7 cellular contexts compared by ENCODE assay signal in the genomic region with DNA sequence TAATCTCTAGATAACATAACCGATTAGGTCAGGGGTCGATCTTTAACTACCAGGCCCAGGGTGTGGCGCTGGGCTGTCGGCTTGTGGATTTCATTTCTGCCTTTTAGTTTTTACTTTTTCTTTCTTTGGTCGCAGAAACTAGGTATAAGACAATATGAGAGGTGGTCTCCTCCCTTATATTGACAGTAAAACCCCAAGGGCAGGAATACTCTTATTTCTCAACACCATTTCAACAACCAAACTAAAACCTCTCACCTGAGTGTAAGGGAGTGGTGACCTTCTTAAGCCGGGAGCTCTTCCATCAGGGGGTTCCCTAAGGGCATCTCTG.
DNase-seq lines count a peak whose midpoint lies in the region; ATAC-seq and TF ChIP-seq lines count a peak whose summit lies in the region.
"Not testable (repeated sequence)": the region's sequence is repeated elsewhere in the genome, so short reads cannot be mapped to it uniquely, and the experiment has no call there.

No MANE protein-coding gene starts in this region.

- not testable (repeated sequence) for H3K9me3 ChIP-seq in CD8-positive, alpha-beta memory T cell (ENCODE audit: low read length); endodermal cell (ENCODE audit: control insufficient read depth, low read length)

- H3K27ac Mint-ChIP-seq in CD8-positive, alpha-beta memory T cell; activated CD4-positive, alpha-beta memory T cell treated with anti-CD3 and anti-CD28 coated beads for 36 hours; activated naive CD8-positive, alpha-beta T cell treated with anti-CD3 and anti-CD28 coated beads, Interleukin-2, amount 10 ng/mL, durations not matched to agents 7 days and 5 days; endodermal cell; mesothelial cell of epicardium: not testable (repeated sequence)

- H3K36me3 Mint-ChIP-seq in CD8-positive, alpha-beta memory T cell; activated CD4-positive, alpha-beta memory T cell treated with anti-CD3 and anti-CD28 coated beads for 36 hours; activated naive CD8-positive, alpha-beta T cell treated with anti-CD3 and anti-CD28 coated beads, Interleukin-2, amount 10 ng/mL, durations not matched to agents 7 days and 5 days; endodermal cell (ENCODE audit: low read depth); mesothelial cell of epicardium: not testable (repeated sequence)

- H3K27me3 ChIP-seq in CD8-positive, alpha-beta memory T cell (ENCODE audit: insufficient read depth, low read length, poor library complexity, severe bottlenecking) = peaks cover 20% of the 10 kb centered on the region
- peaks cover 45% of the 10 kb centered on the region for H3K27me3 ChIP-seq in endodermal cell (ENCODE audit: control insufficient read depth, insufficient read depth, low read length, poor library complexity, severe bottlenecking)
- H3K27me3 ChIP-seq in rectal smooth muscle tissue (ENCODE audit: control insufficient read depth, insufficient read depth, low read length) = not testable (repeated sequence)

- 83 to 85% methylated on average over 3 to 5 of the region's 6 CpGs for WGBS in endodermal cell (ENCODE audit: insufficient coverage in 1 of 2, insufficient read length in 1 of 2), 2 experiments

- not testable (repeated sequence) for H3K36me3 ChIP-seq in CD8-positive, alpha-beta memory T cell (ENCODE audit: insufficient read depth, low read length); endodermal cell (ENCODE audit: control insufficient read depth, insufficient read depth, low read length); rectal smooth muscle tissue (ENCODE audit: control insufficient read depth, insufficient read depth, low read length)

- H3K27me3 Mint-ChIP-seq in CD8-positive, alpha-beta memory T cell = peaks cover 43 to 61% of the 10 kb centered on the region in 2 donors
- peaks cover 54% of the 10 kb centered on the region for H3K27me3 Mint-ChIP-seq in activated CD4-positive, alpha-beta memory T cell treated with anti-CD3 and anti-CD28 coated beads for 36 hours
- peaks cover 88% of the 10 kb centered on the region for H3K27me3 Mint-ChIP-seq in activated naive CD8-positive, alpha-beta T cell treated with anti-CD3 and anti-CD28 coated beads, Interleukin-2, amount 10 ng/mL, durations not matched to agents 7 days and 5 days
- H3K27me3 Mint-ChIP-seq in endodermal cell (ENCODE audit: insufficient read depth) (peaks cover 68% of the 10 kb centered on the region), mesothelial cell of epicardium (ENCODE audit: low read depth) (peaks cover 88% of the 10 kb centered on the region)

- not testable (repeated sequence) for TF ChIP-seq CTCF in NB4 (IDR thresholded peaks at IDR 0.05; ENCODE audit: low read depth, low read length); endodermal cell (conservative IDR thresholded peaks at IDR 0.05); mesothelial cell of epicardium (IDR thresholded peaks at IDR 0.05; ENCODE audit: unreplicated experiment)

- not testable (repeated sequence) for TF ChIP-seq POLR2A in NB4 (IDR thresholded peaks at IDR 0.05; ENCODE audit: extremely low read depth, insufficient read length)

- intact Hi-C loops in activated CD4-positive, alpha-beta memory T cell treated with anti-CD3 and anti-CD28 coated beads for 36 hours (cut with micrococcal nuclease) = not testable (repeated sequence)

- POLR2A ChIA-PET in CD8-positive, alpha-beta memory T cell (lab: Charles Lee); activated CD4-positive, alpha-beta memory T cell treated with anti-CD3 and anti-CD28 coated beads for 36 hours (lab: Charles Lee); activated naive CD8-positive, alpha-beta T cell treated with anti-CD3 and anti-CD28 coated beads, Interleukin-2, amount 10 ng/mL, durations not matched to agents 7 days and 5 days (lab: Charles Lee): not testable (repeated sequence)

- not testable (repeated sequence) for H3K9ac ChIP-seq in endodermal cell (ENCODE audit: extremely low read depth, low read length, poor library complexity, severe bottlenecking); rectal smooth muscle tissue (ENCODE audit: low read length)

- not testable (repeated sequence) for H3K27ac ChIP-seq in CD8-positive, alpha-beta memory T cell (ENCODE audit: low read depth, low read length); endodermal cell (ENCODE audit: low read depth, low read length); rectal smooth muscle tissue (ENCODE audit: low read depth, low read length)

- peak overlapping the region; percentile 21 for H3K4me3 ChIP-seq in CD8-positive, alpha-beta memory T cell (ENCODE audit: low read length)
- peak overlapping the region; percentile 50 for H3K4me3 ChIP-seq in NB4 (ENCODE audit: low read depth, low read length)
- not testable (repeated sequence) for H3K4me3 ChIP-seq in endodermal cell (ENCODE audit: low read length)
- peak overlapping the region; percentile 20 for H3K4me3 ChIP-seq in rectal smooth muscle tissue (ENCODE audit: low read length)

- not testable (repeated sequence) for H3K4me1 ChIP-seq in CD8-positive, alpha-beta memory T cell (ENCODE audit: insufficient read depth, low read length); endodermal cell (ENCODE audit: control insufficient read depth, insufficient read depth, low read length); rectal smooth muscle tissue (ENCODE audit: control insufficient read depth, insufficient read depth, low read length)

- ATAC-seq in activated naive CD8-positive, alpha-beta T cell treated with anti-CD3 and anti-CD28 coated beads, Interleukin-2, amount 10 ng/mL, durations not matched to agents 7 days and 5 days (ENCODE audit: low read depth) = not testable (repeated sequence)

- H3K4me1 Mint-ChIP-seq in CD8-positive, alpha-beta memory T cell = peaks cover 19 to 30% (median 24%) of the 10 kb centered on the region in 3 donors
- H3K4me1 Mint-ChIP-seq in activated CD4-positive, alpha-beta memory T cell treated with anti-CD3 and anti-CD28 coated beads for 36 hours (ENCODE audit: low read depth) = peaks cover 20% of the 10 kb centered on the region
- H3K4me1 Mint-ChIP-seq in activated naive CD8-positive, alpha-beta T cell treated with anti-CD3 and anti-CD28 coated beads, Interleukin-2, amount 10 ng/mL, durations not matched to agents 7 days and 5 days = peaks cover 17% of the 10 kb centered on the region
- not testable (repeated sequence) for H3K4me1 Mint-ChIP-seq in endodermal cell
- H3K4me1 Mint-ChIP-seq in mesothelial cell of epicardium = peaks cover 15% of the 10 kb centered on the region

- H3K4me3 Mint-ChIP-seq in CD8-positive, alpha-beta memory T cell = peak overlapping the region in 5 of 7 donors; percentile 1 to 77 (median 53)
- H3K4me3 Mint-ChIP-seq in activated CD4-positive, alpha-beta memory T cell treated with anti-CD3 and anti-CD28 coated beads for 36 hours = peak overlapping the region; percentile 2
- peak overlapping the region; percentile 68 for H3K4me3 Mint-ChIP-seq in activated naive CD8-positive, alpha-beta T cell treated with anti-CD3 and anti-CD28 coated beads, Interleukin-2, amount 10 ng/mL, durations not matched to agents 7 days and 5 days
- peak overlapping the region; percentile 58 for H3K4me3 Mint-ChIP-seq in endodermal cell
- peak overlapping the region; percentile 46 for H3K4me3 Mint-ChIP-seq in mesothelial cell of epicardium

- not testable (repeated sequence) for H3K9me3 Mint-ChIP-seq in CD8-positive, alpha-beta memory T cell; activated CD4-positive, alpha-beta memory T cell treated with anti-CD3 and anti-CD28 coated beads for 36 hours; activated naive CD8-positive, alpha-beta T cell treated with anti-CD3 and anti-CD28 coated beads, Interleukin-2, amount 10 ng/mL, durations not matched to agents 7 days and 5 days; endodermal cell; mesothelial cell of epicardium

- CTCF ChIA-PET in CD8-positive, alpha-beta memory T cell (lab: Charles Lee) = interaction anchor here (1.0 kb wide), 1 partner anchor 27 kb away, joined by 5 read pairs; no protein-coding TSS in a partner anchor
- CTCF ChIA-PET in activated CD4-positive, alpha-beta memory T cell treated with anti-CD3 and anti-CD28 coated beads for 36 hours (lab: Charles Lee) = not testable (repeated sequence)

- not testable (repeated sequence) for DNase-seq in CD8-positive, alpha-beta memory T cell; NB4 (ENCODE audit: low read depth); activated CD4-positive, alpha-beta memory T cell treated with anti-CD3 and anti-CD28 coated beads for 36 hours; activated naive CD8-positive, alpha-beta T cell treated with anti-CD3 and anti-CD28 coated beads, Interleukin-2, amount 10 ng/mL, durations not matched to agents 7 days and 5 days; endodermal cell; mesothelial cell of epicardium (ENCODE audit: low spot score in 2 of 2, unreplicated experiment in 2 of 2)

Comparison
In these comparisons a context has a peak if more than half of its experiments do, and no peak if none do; other contexts are left out.
1. H3K4me3 Mint-ChIP-seq: peak in every context shown above with its lines; median percentile 68 in activated naive CD8-positive, alpha-beta T cell treated with anti-CD3 and anti-CD28 coated beads, Interleukin-2, amount 10 ng/mL, durations not matched to agents 7 days and 5 days; 58 in endodermal cell; 53 in CD8-positive, alpha-beta memory T cell; 46 in mesothelial cell of epicardium; 2 in activated CD4-positive, alpha-beta memory T cell treated with anti-CD3 and anti-CD28 coated beads for 36 hours.